In the genomic region with DNA sequence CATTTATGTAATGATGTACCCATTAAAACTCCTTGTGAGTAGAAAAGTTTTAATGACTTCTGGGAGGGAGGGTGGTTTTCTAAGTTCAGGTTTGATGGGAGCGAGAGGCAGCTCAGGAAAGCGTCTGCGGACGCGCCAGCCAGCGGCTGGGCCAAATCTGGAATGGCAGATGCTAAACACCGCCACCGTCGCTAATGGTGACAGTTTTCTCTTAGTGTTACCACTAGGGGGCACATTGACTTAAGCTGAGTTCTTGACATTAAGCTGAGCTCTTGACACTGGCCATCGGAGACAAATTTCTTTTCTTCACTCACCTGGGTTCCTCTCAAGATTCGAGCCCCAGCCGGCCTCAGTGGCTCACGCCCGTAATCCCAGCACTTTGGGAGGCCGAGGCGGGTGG, we compare ENCODE assay signal across 8 cellular contexts. TPM values are rescaled to one million over a fixed set of nuclear protein-coding genes. Genes with fewer than 3 reads are reported as not detected.
DNase-seq lines count a peak whose midpoint lies in the region; ATAC-seq, FAIRE-seq and TF ChIP-seq lines count a peak whose summit lies in the region.

No MANE protein-coding gene starts in this region.

- H3K27me3 ChIP-seq in DND-41 (ENCODE audit: insufficient read depth, low read length, poor library complexity) (no peaks in the 10 kb centered on the region), keratinocyte (ENCODE audit: control insufficient read depth, extremely low read depth, insufficient read depth, low read length) (no peaks in the 10 kb centered on the region), prostate gland (replicated peaks; ENCODE audit: insufficient read depth) (no peaks in the 10 kb centered on the region)

- POLR2A ChIA-PET in activated CD8-positive, alpha-beta T cell treated with anti-CD3 and anti-CD28 coated beads, Interleukin-2, amount 10 ng/mL, durations not matched to agents 7 days and 5 days (lab: Charles Lee): interaction anchor here (0.7 kb wide), 1 partner anchor 152 kb away, joined by 3 read pairs; no protein-coding TSS in a partner anchor

- H3K27me3 Mint-ChIP-seq in activated CD8-positive, alpha-beta T cell treated with anti-CD3 and anti-CD28 coated beads, Interleukin-2, amount 10 ng/mL, durations not matched to agents 7 days and 5 days (ENCODE audit: low read depth): no peaks in the 10 kb centered on the region

- H3K27ac ChIP-seq in DND-41 (ENCODE audit: low read length): no peak overlapping the region
- H3K27ac ChIP-seq in keratinocyte (ENCODE audit: control insufficient read depth, insufficient read depth, low read length): no peak overlapping the region
- H3K27ac ChIP-seq in caudate nucleus (ENCODE audit: low read depth, low read length): no peak overlapping the region
- no peak overlapping the region for H3K27ac ChIP-seq in prostate gland

- H4K20me1 ChIP-seq in DND-41 (ENCODE audit: insufficient read depth, low read length) (peaks cover 3% of the 10 kb centered on the region), keratinocyte (ENCODE audit: control insufficient read depth, extremely low read depth, insufficient read depth, low read length) (no peaks in the 10 kb centered on the region)

- H3K9me3 ChIP-seq in DND-41 (ENCODE audit: insufficient read depth, low read length, severe bottlenecking) (no peaks in the 10 kb centered on the region), keratinocyte (ENCODE audit: control insufficient read depth, low read depth, low read length) (no peaks in the 10 kb centered on the region), prostate gland (no peaks in the 10 kb centered on the region)

- WGBS in prostate gland: 83% methylated on average over 16 of the region's 16 CpGs

- H3K4me1 ChIP-seq in DND-41 (ENCODE audit: insufficient read depth, low read length) (no peaks in the 10 kb centered on the region), keratinocyte (ENCODE audit: control insufficient read depth, extremely low read depth, insufficient read depth, low read length) (peaks cover 15% of the 10 kb centered on the region), prostate gland (replicated peaks) (no peaks in the 10 kb centered on the region)

- no peaks in the 10 kb centered on the region for H3K79me2 ChIP-seq in DND-41 (ENCODE audit: insufficient read depth, low read length)
- H3K79me2 ChIP-seq in keratinocyte (ENCODE audit: control insufficient read depth, insufficient read depth, low read length): no peaks in the 10 kb centered on the region

- H3K4me3 Mint-ChIP-seq in activated CD8-positive, alpha-beta T cell treated with anti-CD3 and anti-CD28 coated beads, Interleukin-2, amount 10 ng/mL, durations not matched to agents 7 days and 5 days: no peak overlapping the region

- dilution Hi-C loops in keratinocyte (cut with MboI; ENCODE audit: extremely low pct_ligation_motif_present, low sequenced_read_pairs): no loop called here

- TF ChIP-seq CTCF in DND-41 (IDR thresholded peaks at IDR 0.05; ENCODE audit: borderline replicate concordance, extremely low read depth, low read length, poor library complexity, severe bottlenecking) (peak; percentile 62), keratinocyte (optimal IDR thresholded peaks at IDR 0.05 in 1 of 3, IDR thresholded peaks at IDR 0.05 in 1 of 3, conservative IDR thresholded peaks at IDR 0.05 in 1 of 3; ENCODE audit: extremely low read depth in 1 of 3, insufficient read depth in 2 of 3, low read length in 3 of 3) (peak; percentile 27 to 63 (median 29)), prostate gland (IDR thresholded peaks at IDR 0.05) (no peak)

- intact Hi-C loops in prostate gland (cut with DNase I): no loop called here

- no peak for ATAC-seq in DND-41 (ENCODE audit: insufficient read depth, low read depth)
- ATAC-seq in activated CD8-positive, alpha-beta T cell treated with anti-CD3 and anti-CD28 coated beads, Interleukin-2, amount 10 ng/mL, durations not matched to agents 7 days and 5 days: peak; percentile 67

- H3K36me3 Mint-ChIP-seq in activated CD8-positive, alpha-beta T cell treated with anti-CD3 and anti-CD28 coated beads, Interleukin-2, amount 10 ng/mL, durations not matched to agents 7 days and 5 days (ENCODE audit: low read depth): no peaks in the 10 kb centered on the region

- H3K9me3 Mint-ChIP-seq in activated CD8-positive, alpha-beta T cell treated with anti-CD3 and anti-CD28 coated beads, Interleukin-2, amount 10 ng/mL, durations not matched to agents 7 days and 5 days (ENCODE audit: insufficient read depth): no peaks in the 10 kb centered on the region

- peaks cover 7% of the 10 kb centered on the region for H3K9me1 ChIP-seq in keratinocyte (ENCODE audit: control insufficient read depth, extremely low read depth, insufficient read depth, low read length)

- H3K4me2 ChIP-seq in DND-41 (ENCODE audit: insufficient read depth, low read length) (no peak overlapping the region), keratinocyte (ENCODE audit: control insufficient read depth, extremely low read depth, insufficient read depth, low read depth, low read length) (no peak overlapping the region)

- no peak overlapping the region for H2AFZ ChIP-seq in DND-41 (ENCODE audit: low read depth, low read length)
- no peak overlapping the region for H2AFZ ChIP-seq in keratinocyte (ENCODE audit: control insufficient read depth, low read length)

- CTCF ChIA-PET in activated CD8-positive, alpha-beta T cell treated with anti-CD3 and anti-CD28 coated beads, Interleukin-2, amount 10 ng/mL, durations not matched to agents 7 days and 5 days (lab: Charles Lee): interaction anchor here (0.7 to 2.6 kb wide), 11 partner anchors 11 to 554 kb away, joined by 3 to 16 read pairs (median 4); no protein-coding TSS in a partner anchor

- peaks cover 10% of the 10 kb centered on the region for H3K36me3 ChIP-seq in DND-41 (ENCODE audit: insufficient read depth, low read length)
- peaks cover 4% of the 10 kb centered on the region in 2 experiments for H3K36me3 ChIP-seq in keratinocyte (ENCODE audit: control insufficient read depth in 2 of 2, extremely low read depth in 1 of 2, insufficient read depth in 2 of 2, low read length in 2 of 2)
- H3K36me3 ChIP-seq in prostate gland: no peaks in the 10 kb centered on the region

- H3K4me3 ChIP-seq in DND-41 (ENCODE audit: low read depth in 1 of 2, low read length in 2 of 2): no peak overlapping the region
- no peak overlapping the region for H3K4me3 ChIP-seq in keratinocyte (ENCODE audit: control insufficient read depth in 2 of 3, extremely low read depth in 1 of 3, insufficient read depth in 2 of 3, low read depth in 1 of 3, low read length in 3 of 3)
- H3K4me3 ChIP-seq in prostate gland: no peak overlapping the region

- no peak for TF ChIP-seq POLR2A in prostate gland (IDR thresholded peaks at IDR 0.05)

- DNase-seq in DND-41: peak; percentile 20
- peak; percentile 41 for DNase-seq in HT-29 (ENCODE audit: low spot score)
- DNase-seq in activated CD8-positive, alpha-beta T cell treated with anti-CD3 and anti-CD28 coated beads, Interleukin-2, amount 10 ng/mL, durations not matched to agents 7 days and 5 days: peak; percentile 34
- no peak for DNase-seq in keratinocyte (ENCODE audit: low read depth, low spot score)
- no peak for DNase-seq in caudate nucleus (lab: John Stamatoyannopoulos, UW)
- no peak for DNase-seq in DMS153 treated with DMSO at 0.1 percent for 48 hours (lab: John Stamatoyannopoulos, UW; ENCODE audit: unreplicated experiment)
- DNase-seq in prostate gland (ENCODE audit: low spot score): no peak
- DNase-seq in NCI-H345 treated with DMSO at 0.1 percent for 48 hours (lab: John Stamatoyannopoulos, UW; ENCODE audit: unreplicated experiment): no peak

- H3K27ac Mint-ChIP-seq in activated CD8-positive, alpha-beta T cell treated with anti-CD3 and anti-CD28 coated beads, Interleukin-2, amount 10 ng/mL, durations not matched to agents 7 days and 5 days: no peak overlapping the region

- peaks cover 2% of the 10 kb centered on the region for H3K4me1 Mint-ChIP-seq in activated CD8-positive, alpha-beta T cell treated with anti-CD3 and anti-CD28 coated beads, Interleukin-2, amount 10 ng/mL, durations not matched to agents 7 days and 5 days (ENCODE audit: low read depth)

- FAIRE-seq in keratinocyte (lab: Jason Lieb, UNC): peak; percentile 75

- H3K9ac ChIP-seq in DND-41 (ENCODE audit: low read depth, low read length) (no peak overlapping the region), keratinocyte (ENCODE audit: control insufficient read depth, extremely low read depth, insufficient read depth, low read length) (no peak overlapping the region)

RNA-seq across cellular contexts. Expression of gene TRPV1, which starts 6.7 kb away (rescaled TPM):
- 1.5 TPM in 2 replicates for total RNA-seq in HT-29 (2014; rRNA removed; shearing (Covaris generic))
- 1 to 10 TPM; 4.2 to 4.3 TPM for total RNA-seq in activated CD8-positive, alpha-beta T cell treated with anti-CD3 and anti-CD28 coated beads, Interleukin-2, amount 10 ng/mL, durations not matched to agents 7 days and 5 days
- 1.3 to 2.2 TPM (median 1.5 TPM) in 3 replicates for polyA plus RNA-seq in keratinocyte
- 1.6 TPM for polyA plus RNA-seq in keratinocyte (2011; ENCODE audit: low read depth)
- 0.70 and 0.85 TPM in 2 replicates for polyA plus RNA-seq in keratinocyte (2011; cell fraction: cytosol; rRNA removed)
- 7.6 and 10.0 TPM in 2 replicates for polyA plus RNA-seq in keratinocyte (2011; cell fraction: nucleus; rRNA removed)
- polyA plus RNA-seq in keratinocyte (2012; ENCODE audit: low replicate concordance): 0.87 and 2.2 TPM in 2 replicates
- polyA minus RNA-seq in keratinocyte: 1.2 to 4.6 TPM (median 3.4 TPM) in 3 replicates
- polyA minus RNA-seq in keratinocyte (2011; cell fraction: cytosol; rRNA and poly(A)+ RNA removed): 0.58 TPM
- 2.7 and 4.2 TPM in 2 replicates for polyA minus RNA-seq in keratinocyte (2011; cell fraction: nucleus; rRNA and poly(A)+ RNA removed)
- total RNA-seq in prostate gland: 10 to 100 TPM in 1 of 2 donors, 1 to 10 TPM in 1; 4.0 to 10.6 TPM

RNA-seq across cellular contexts. Expression of gene SHPK, which starts 33.6 kb away (rescaled TPM):
- total RNA-seq in HT-29 (2014; rRNA removed; shearing (Covaris generic)): 16.1 and 21.2 TPM in 2 replicates
- total RNA-seq in activated CD8-positive, alpha-beta T cell treated with anti-CD3 and anti-CD28 coated beads, Interleukin-2, amount 10 ng/mL, durations not matched to agents 7 days and 5 days: 10 to 100 TPM; 12.0 to 12.5 TPM
- polyA plus RNA-seq in keratinocyte: 9.2 to 11.8 TPM (median 11.0 TPM) in 3 replicates
- polyA plus RNA-seq in keratinocyte (2011; ENCODE audit: low read depth): 1.5 TPM
- 6.3 and 7.5 TPM in 2 replicates for polyA plus RNA-seq in keratinocyte (2011; cell fraction: cytosol; rRNA removed)
- polyA plus RNA-seq in keratinocyte (2011; cell fraction: nucleus; rRNA removed): 12.6 and 15.6 TPM in 2 replicates
- 4.4 and 9.3 TPM in 2 replicates for polyA plus RNA-seq in keratinocyte (2012; ENCODE audit: low replicate concordance)
- polyA minus RNA-seq in keratinocyte: 19.0 to 25.2 TPM (median 19.5 TPM) in 3 replicates
- polyA minus RNA-seq in keratinocyte (2011; cell fraction: cytosol; rRNA and poly(A)+ RNA removed): 11.9 TPM
- polyA minus RNA-seq in keratinocyte (2011; cell fraction: nucleus; rRNA and poly(A)+ RNA removed): 12.6 and 15.1 TPM in 2 replicates
- total RNA-seq in prostate gland: 10 to 100 TPM; 13.6 to 25.5 TPM

RNA-seq across cellular contexts. Expression of gene CTNS, which starts 34.1 kb away (rescaled TPM):
- 10.3 and 18.4 TPM in 2 replicates for total RNA-seq in HT-29 (2014; rRNA removed; shearing (Covaris generic))
- 1 to 10 TPM; 7.7 to 9.7 TPM for total RNA-seq in activated CD8-positive, alpha-beta T cell treated with anti-CD3 and anti-CD28 coated beads, Interleukin-2, amount 10 ng/mL, durations not matched to agents 7 days and 5 days
- polyA plus RNA-seq in keratinocyte: 7.4 to 10.3 TPM (median 10.2 TPM) in 3 replicates
- 4.1 TPM for polyA plus RNA-seq in keratinocyte (2011; ENCODE audit: low read depth)
- polyA plus RNA-seq in keratinocyte (2011; cell fraction: cytosol; rRNA removed): 5.6 and 6.5 TPM in 2 replicates
- polyA plus RNA-seq in keratinocyte (2011; cell fraction: nucleus; rRNA removed): 16.0 and 21.7 TPM in 2 replicates
- polyA plus RNA-seq in keratinocyte (2012; ENCODE audit: low replicate concordance): 10.6 and 12.6 TPM in 2 replicates
- 7.1 to 9.1 TPM (median 8.1 TPM) in 3 replicates for polyA minus RNA-seq in keratinocyte
- 13.0 TPM for polyA minus RNA-seq in keratinocyte (2011; cell fraction: cytosol; rRNA and poly(A)+ RNA removed)
- 11.8 and 13.7 TPM in 2 replicates for polyA minus RNA-seq in keratinocyte (2011; cell fraction: nucleus; rRNA and poly(A)+ RNA removed)
- 10 to 100 TPM; 26.9 to 51.2 TPM for total RNA-seq in prostate gland

RNA-seq across cellular contexts. Expression of gene TRPV3, which starts 44.9 kb away (rescaled TPM):
- 0.94 and 2.1 TPM in 2 replicates for total RNA-seq in HT-29 (2014; rRNA removed; shearing (Covaris generic))
- total RNA-seq in activated CD8-positive, alpha-beta T cell treated with anti-CD3 and anti-CD28 coated beads, Interleukin-2, amount 10 ng/mL, durations not matched to agents 7 days and 5 days: under 1 TPM; 0.31 to 0.37 TPM
- 5.8 to 16.6 TPM (median 9.4 TPM) in 3 replicates for polyA plus RNA-seq in keratinocyte
- 13.8 TPM for polyA plus RNA-seq in keratinocyte (2011; ENCODE audit: low read depth)
- 4.5 and 4.9 TPM in 2 replicates for polyA plus RNA-seq in keratinocyte (2011; cell fraction: cytosol; rRNA removed)
- 38.6 and 44.7 TPM in 2 replicates for polyA plus RNA-seq in keratinocyte (2011; cell fraction: nucleus; rRNA removed)
- polyA plus RNA-seq in keratinocyte (2012; ENCODE audit: low replicate concordance): 4.9 and 18.8 TPM in 2 replicates
- polyA minus RNA-seq in keratinocyte: 18.8 to 26.3 TPM (median 25.5 TPM) in 3 replicates
- 5.6 TPM for polyA minus RNA-seq in keratinocyte (2011; cell fraction: cytosol; rRNA and poly(A)+ RNA removed)
- 26.2 and 33.7 TPM in 2 replicates for polyA minus RNA-seq in keratinocyte (2011; cell fraction: nucleus; rRNA and poly(A)+ RNA removed)
- total RNA-seq in prostate gland: 10 to 100 TPM in 1 of 2 donors, not detected in 1; 10.5 TPM

Comparison
In these comparisons a context has a peak if more than half of its experiments do, and no peak if none do; other contexts are left out.
1. DNase-seq: peak in DND-41 (single experiment), HT-29 (single experiment) and activated CD8-positive, alpha-beta T cell treated with anti-CD3 and anti-CD28 coated beads, Interleukin-2, amount 10 ng/mL, durations not matched to agents 7 days and 5 days (single experiment); none in keratinocyte (single experiment), caudate nucleus (0 of 61), DMS153 treated with DMSO at 0.1 percent for 48 hours (single experiment), prostate gland (single experiment) and NCI-H345 treated with DMSO at 0.1 percent for 48 hours (single experiment).
2. CTCF ChIP-seq: peak in DND-41 (single experiment) and keratinocyte (3 of 3); none in prostate gland (0 of 4).